In the genomic region with DNA sequence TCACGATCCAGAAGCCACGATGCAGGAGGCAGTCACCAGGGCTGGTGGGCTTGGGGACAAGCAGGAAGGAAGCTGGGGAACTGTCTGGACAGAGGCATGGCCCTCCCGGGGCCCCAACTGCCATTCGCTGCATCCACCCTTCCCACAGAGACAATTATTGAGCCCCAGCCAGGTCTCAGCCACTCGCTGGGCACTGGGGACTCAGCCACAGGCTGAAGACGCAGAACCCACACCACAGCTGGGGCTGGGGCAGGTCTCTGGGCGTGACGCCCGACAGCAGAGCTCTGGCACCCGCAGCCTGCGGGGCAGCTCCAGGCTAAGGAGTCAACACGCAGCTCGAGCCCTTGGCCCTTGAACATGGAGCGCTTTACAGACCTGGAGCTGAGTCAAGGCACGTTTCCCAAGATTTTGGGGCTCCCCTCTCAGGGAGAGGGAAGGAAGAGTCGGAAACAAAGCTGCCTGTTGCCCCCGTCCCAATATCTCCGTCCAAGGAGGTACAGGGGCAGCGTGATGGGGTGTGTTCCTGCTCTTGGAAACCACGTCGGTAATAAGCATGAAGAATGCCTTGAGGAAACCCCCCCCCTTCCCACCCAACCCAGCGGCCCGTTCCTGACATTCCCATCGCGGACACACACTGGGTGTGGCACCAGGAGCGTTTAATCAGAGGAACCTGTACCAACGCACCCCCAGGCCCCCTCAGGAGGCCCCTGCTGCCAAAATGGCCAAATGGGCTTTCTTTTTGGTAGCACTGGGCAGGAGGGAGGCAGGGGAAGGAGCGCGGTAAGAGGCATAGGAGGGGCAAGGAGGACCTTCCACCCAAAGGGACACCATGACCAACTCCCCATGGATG, we compare ENCODE assay signal across 1 cellular context.
TF ChIP-seq lines count a peak whose summit lies in the region.

No MANE protein-coding gene starts in this region.

TF ChIP-seq in IMR-90, 13 proteins besides CTCF, POLR2A, EP300 and RAD21:
- TF ChIP-seq BHLHE40 (IDR thresholded peaks at IDR 0.05; ENCODE audit: low read depth, low read length) (no peak), RCOR1 (IDR thresholded peaks at IDR 0.05; ENCODE audit: insufficient replicate concordance, low read length) (no peak), SMC3 (IDR thresholded peaks at IDR 0.05; ENCODE audit: low read depth, low read length) (no peak), FOS (IDR thresholded peaks at IDR 0.05; ENCODE audit: low read depth, low read length) (no peak), MAFK (IDR thresholded peaks at IDR 0.05; ENCODE audit: low read depth, low read length) (no peak), NFE2L2 (IDR thresholded peaks at IDR 0.05; ENCODE audit: low read depth, low read length) (no peak), CEBPB (IDR thresholded peaks at IDR 0.05; ENCODE audit: low read depth, low read length) (no peak), RFX5 (IDR thresholded peaks at IDR 0.05; ENCODE audit: low read depth, low read length) (no peak), MAZ (IDR thresholded peaks at IDR 0.05; ENCODE audit: borderline replicate concordance, low read depth, low read length) (no peak), CHD1 (IDR thresholded peaks at IDR 0.05; ENCODE audit: low read depth, low read length) (no peak)
- TF ChIP-seq, protein P1, sequence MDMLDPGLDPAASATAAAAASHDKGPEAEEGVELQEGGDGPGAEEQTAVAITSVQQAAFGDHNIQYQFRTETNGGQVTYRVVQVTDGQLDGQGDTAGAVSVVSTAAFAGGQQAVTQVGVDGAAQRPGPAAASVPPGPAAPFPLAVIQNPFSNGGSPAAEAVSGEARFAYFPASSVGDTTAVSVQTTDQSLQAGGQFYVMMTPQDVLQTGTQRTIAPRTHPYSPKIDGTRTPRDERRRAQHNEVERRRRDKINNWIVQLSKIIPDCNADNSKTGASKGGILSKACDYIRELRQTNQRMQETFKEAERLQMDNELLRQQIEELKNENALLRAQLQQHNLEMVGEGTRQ (IDR thresholded peaks at IDR 0.05; ENCODE audit: low read depth, low read length): no peak
- TF ChIP-seq, protein P2, sequence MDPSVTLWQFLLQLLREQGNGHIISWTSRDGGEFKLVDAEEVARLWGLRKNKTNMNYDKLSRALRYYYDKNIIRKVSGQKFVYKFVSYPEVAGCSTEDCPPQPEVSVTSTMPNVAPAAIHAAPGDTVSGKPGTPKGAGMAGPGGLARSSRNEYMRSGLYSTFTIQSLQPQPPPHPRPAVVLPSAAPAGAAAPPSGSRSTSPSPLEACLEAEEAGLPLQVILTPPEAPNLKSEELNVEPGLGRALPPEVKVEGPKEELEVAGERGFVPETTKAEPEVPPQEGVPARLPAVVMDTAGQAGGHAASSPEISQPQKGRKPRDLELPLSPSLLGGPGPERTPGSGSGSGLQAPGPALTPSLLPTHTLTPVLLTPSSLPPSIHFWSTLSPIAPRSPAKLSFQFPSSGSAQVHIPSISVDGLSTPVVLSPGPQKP (IDR thresholded peaks at IDR 0.05; ENCODE audit: borderline replicate concordance, low read depth, low read length): no peak
TF ChIP-seq in IMR-90: peak in this region for 0.
